In the genomic region with DNA sequence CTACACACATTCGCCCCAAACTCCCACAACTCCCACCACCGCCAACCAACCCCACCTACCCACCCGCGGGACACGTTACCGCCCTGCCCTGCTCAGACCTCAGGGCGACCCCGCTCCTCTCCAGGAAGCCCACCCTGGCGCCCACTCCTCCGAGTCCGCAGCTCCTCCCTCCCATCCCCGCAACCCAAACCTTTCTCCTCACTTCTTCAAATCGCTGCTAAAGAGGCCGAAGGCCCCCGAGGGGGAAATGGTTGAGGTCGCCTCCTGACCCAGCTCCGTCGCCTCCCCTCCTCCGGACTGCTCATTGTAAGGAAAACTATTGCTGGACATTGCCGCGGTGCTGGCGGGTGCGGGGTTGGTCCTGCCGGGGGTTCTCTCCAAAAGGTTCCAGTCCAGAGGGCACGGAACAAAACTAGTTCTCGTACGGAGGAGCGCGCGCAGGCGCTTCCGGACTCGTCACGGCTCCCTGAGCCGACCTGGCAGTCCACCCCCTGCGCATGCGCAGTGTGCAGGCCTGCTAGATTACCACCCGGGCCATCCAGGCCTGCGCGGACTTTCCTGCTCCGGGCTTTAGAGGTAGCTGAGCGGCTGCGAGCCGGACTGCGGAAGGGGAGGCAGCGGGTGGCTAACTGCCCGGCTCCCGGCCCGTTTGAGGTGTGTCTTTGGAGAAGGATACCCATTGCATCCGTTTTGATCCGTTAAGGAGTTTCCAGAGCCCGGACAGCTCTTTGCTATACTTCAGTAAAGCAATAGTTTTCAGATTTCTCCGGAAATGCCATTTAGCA, we compare ENCODE assay signal across 1 cellular context.
TF ChIP-seq lines count a peak whose summit lies in the region.

A gene with protein sequence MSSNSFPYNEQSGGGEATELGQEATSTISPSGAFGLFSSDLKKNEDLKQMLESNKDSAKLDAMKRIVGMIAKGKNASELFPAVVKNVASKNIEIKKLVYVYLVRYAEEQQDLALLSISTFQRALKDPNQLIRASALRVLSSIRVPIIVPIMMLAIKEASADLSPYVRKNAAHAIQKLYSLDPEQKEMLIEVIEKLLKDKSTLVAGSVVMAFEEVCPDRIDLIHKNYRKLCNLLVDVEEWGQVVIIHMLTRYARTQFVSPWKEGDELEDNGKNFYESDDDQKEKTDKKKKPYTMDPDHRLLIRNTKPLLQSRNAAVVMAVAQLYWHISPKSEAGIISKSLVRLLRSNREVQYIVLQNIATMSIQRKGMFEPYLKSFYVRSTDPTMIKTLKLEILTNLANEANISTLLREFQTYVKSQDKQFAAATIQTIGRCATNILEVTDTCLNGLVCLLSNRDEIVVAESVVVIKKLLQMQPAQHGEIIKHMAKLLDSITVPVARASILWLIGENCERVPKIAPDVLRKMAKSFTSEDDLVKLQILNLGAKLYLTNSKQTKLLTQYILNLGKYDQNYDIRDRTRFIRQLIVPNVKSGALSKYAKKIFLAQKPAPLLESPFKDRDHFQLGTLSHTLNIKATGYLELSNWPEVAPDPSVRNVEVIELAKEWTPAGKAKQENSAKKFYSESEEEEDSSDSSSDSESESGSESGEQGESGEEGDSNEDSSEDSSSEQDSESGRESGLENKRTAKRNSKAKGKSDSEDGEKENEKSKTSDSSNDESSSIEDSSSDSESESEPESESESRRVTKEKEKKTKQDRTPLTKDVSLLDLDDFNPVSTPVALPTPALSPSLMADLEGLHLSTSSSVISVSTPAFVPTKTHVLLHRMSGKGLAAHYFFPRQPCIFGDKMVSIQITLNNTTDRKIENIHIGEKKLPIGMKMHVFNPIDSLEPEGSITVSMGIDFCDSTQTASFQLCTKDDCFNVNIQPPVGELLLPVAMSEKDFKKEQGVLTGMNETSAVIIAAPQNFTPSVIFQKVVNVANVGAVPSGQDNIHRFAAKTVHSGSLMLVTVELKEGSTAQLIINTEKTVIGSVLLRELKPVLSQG (minus strand): TSS at position 449 of the 785 bp plus-strand sequence. CDS start 119 bp downstream, at position 330.

TF ChIP-seq in HEK293, 187 proteins besides CTCF, POLR2A, EP300 and RAD21 (continued from another document and continues in another):
- TF ChIP-seq, protein P1, sequence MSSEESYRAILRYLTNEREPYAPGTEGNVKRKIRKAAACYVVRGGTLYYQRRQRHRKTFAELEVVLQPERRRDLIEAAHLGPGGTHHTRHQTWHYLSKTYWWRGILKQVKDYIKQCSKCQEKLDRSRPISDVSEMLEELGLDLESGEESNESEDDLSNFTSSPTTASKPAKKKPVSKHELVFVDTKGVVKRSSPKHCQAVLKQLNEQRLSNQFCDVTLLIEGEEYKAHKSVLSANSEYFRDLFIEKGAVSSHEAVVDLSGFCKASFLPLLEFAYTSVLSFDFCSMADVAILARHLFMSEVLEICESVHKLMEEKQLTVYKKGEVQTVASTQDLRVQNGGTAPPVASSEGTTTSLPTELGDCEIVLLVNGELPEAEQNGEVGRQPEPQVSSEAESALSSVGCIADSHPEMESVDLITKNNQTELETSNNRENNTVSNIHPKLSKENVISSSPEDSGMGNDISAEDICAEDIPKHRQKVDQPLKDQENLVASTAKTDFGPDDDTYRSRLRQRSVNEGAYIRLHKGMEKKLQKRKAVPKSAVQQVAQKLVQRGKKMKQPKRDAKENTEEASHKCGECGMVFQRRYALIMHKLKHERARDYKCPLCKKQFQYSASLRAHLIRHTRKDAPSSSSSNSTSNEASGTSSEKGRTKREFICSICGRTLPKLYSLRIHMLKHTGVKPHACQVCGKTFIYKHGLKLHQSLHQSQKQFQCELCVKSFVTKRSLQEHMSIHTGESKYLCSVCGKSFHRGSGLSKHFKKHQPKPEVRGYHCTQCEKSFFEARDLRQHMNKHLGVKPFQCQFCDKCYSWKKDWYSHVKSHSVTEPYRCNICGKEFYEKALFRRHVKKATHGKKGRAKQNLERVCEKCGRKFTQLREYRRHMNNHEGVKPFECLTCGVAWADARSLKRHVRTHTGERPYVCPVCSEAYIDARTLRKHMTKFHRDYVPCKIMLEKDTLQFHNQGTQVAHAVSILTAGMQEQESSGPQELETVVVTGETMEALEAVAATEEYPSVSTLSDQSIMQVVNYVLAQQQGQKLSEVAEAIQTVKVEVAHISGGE (tag by site-specific recombination; conservative IDR thresholded peaks at IDR 0.05; ENCODE audit: low read depth), result peak; percentile 82
- TF ChIP-seq ZNF155 (tag by site-specific recombination; IDR thresholded peaks at IDR 0.05) (no peak), ZNF623 (tag by site-specific recombination; IDR thresholded peaks at IDR 0.05) (peak; percentile 14; the same call in 1 of the 2 replicates), SETDB1 (IDR thresholded peaks at IDR 0.05; ENCODE audit: insufficient read length, low read length) (no peak), WT1 (tag by site-specific recombination; IDR thresholded peaks at IDR 0.05) (peak; percentile 42; the same call in 1 of the 2 replicates), TCF7L2 (IDR thresholded peaks at IDR 0.05; ENCODE audit: borderline replicate concordance, low read depth, low read length) (no peak; the same call in 1 of the 2 replicates), EGR2 (tag by site-specific recombination; IDR thresholded peaks at IDR 0.05; ENCODE audit: low read depth) (peak; percentile 97), MEIS1 (CRISPR knock-in tag; IDR thresholded peaks at IDR 0.05; ENCODE audit: borderline replicate concordance) (no peak), HOXC10 (CRISPR knock-in tag; IDR thresholded peaks at IDR 0.05) (no peak), RBAK (tag by site-specific recombination; IDR thresholded peaks at IDR 0.05) (no peak), ZNF830 (tag by site-specific recombination; IDR thresholded peaks at IDR 0.05; ENCODE audit: low read depth) (no peak), KLF1 (tag by site-specific recombination; IDR thresholded peaks at IDR 0.05) (no peak), ZNF404 (tag by site-specific recombination; IDR thresholded peaks at IDR 0.05) (no peak), ZNF202 (tag by site-specific recombination; IDR thresholded peaks at IDR 0.05; ENCODE audit: borderline replicate concordance) (no peak), ZIC2 (tag by site-specific recombination; IDR thresholded peaks at IDR 0.05) (peak; percentile 50; the same call in 1 of the 2 replicates), ZBTB1 (tag by site-specific recombination; IDR thresholded peaks at IDR 0.05) (no peak), ZNF133 (tag by site-specific recombination; IDR thresholded peaks at IDR 0.05) (no peak), PRDM1 (tag by site-specific recombination; IDR thresholded peaks at IDR 0.05) (no peak; the same call in none of the 2 replicates), ZNF701 (tag by site-specific recombination; IDR thresholded peaks at IDR 0.05) (no peak), ZNF530 (tag by site-specific recombination; IDR thresholded peaks at IDR 0.05; ENCODE audit: low read depth) (no peak), MZF1 (tag by site-specific recombination; IDR thresholded peaks at IDR 0.05; ENCODE audit: borderline replicate concordance) (peak; percentile 10; the same call in 1 of the 2 replicates), ZSCAN23 (tag by site-specific recombination; IDR thresholded peaks at IDR 0.05) (no peak), SP3 (tag by site-specific recombination; IDR thresholded peaks at IDR 0.05) (peak; percentile 72), ZNF585B (tag by site-specific recombination; IDR thresholded peaks at IDR 0.05) (no peak), ZNF175 (tag by site-specific recombination; IDR thresholded peaks at IDR 0.05) (no peak), ZNF473 (tag by site-specific recombination; IDR thresholded peaks at IDR 0.05) (no peak), ZNF112 (tag by site-specific recombination; IDR thresholded peaks at IDR 0.05) (no peak), HOXD13 (CRISPR knock-in tag; IDR thresholded peaks at IDR 0.05; ENCODE audit: borderline replicate concordance) (no peak), ZNF214 (tag by site-specific recombination; IDR thresholded peaks at IDR 0.05; ENCODE audit: borderline replicate concordance) (no peak), ZNF776 (tag by site-specific recombination; IDR thresholded peaks at IDR 0.05; ENCODE audit: borderline replicate concordance) (no peak), ZEB2 (tag by site-specific recombination; IDR thresholded peaks at IDR 0.05) (no peak; the same call in none of the 2 replicates), ZNF184 (tag by site-specific recombination; IDR thresholded peaks at IDR 0.05) (peak; percentile 67; the same call in 1 of the 2 replicates), ZNF777 (tag by site-specific recombination; IDR thresholded peaks at IDR 0.05; ENCODE audit: borderline replicate concordance) (peak; percentile 43; the same call in 1 of the 2 replicates), MYNN (tag by site-specific recombination; IDR thresholded peaks at IDR 0.05; ENCODE audit: borderline replicate concordance) (no peak), ZNF24 (tag by site-specific recombination; IDR thresholded peaks at IDR 0.05) (peak; percentile 58; the same call in 1 of the 2 replicates), ZNF132 (tag by site-specific recombination; IDR thresholded peaks at IDR 0.05; ENCODE audit: borderline replicate concordance) (no peak), ZNF157 (tag by site-specific recombination; IDR thresholded peaks at IDR 0.05) (no peak), ZNF146 (tag by site-specific recombination; IDR thresholded peaks at IDR 0.05) (no peak)
- TF ChIP-seq, protein P2, sequence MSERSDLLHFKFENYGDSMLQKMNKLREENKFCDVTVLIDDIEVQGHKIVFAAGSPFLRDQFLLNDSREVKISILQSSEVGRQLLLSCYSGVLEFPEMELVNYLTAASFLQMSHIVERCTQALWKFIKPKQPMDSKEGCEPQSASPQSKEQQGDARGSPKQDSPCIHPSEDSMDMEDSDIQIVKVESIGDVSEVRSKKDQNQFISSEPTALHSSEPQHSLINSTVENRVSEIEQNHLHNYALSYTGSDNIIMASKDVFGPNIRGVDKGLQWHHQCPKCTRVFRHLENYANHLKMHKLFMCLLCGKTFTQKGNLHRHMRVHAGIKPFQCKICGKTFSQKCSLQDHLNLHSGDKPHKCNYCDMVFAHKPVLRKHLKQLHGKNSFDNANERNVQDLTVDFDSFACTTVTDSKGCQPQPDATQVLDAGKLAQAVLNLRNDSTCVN (tag by site-specific recombination; optimal IDR thresholded peaks at IDR 0.05), result peak; percentile 87
- TF ChIP-seq, protein P3, sequence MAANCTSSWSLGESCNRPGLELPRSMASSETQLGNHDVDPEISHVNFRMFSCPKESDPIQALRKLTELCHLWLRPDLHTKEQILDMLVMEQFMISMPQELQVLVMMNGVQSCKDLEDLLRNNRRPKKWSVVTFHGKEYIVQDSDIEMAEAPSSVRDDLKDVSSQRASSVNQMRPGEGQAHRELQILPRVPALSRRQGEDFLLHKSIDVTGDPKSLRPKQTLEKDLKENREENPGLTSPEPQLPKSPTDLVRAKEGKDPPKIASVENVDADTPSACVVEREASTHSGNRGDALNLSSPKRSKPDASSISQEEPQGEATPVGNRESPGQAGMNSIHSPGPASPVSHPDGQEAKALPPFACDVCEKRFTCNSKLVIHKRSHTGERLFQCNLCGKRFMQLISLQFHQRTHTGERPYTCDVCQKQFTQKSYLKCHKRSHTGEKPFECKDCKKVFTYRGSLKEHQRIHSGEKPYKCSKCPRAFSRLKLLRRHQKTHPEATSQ (tag by site-specific recombination; IDR thresholded peaks at IDR 0.05), result no peak
- TF ChIP-seq, protein P4, sequence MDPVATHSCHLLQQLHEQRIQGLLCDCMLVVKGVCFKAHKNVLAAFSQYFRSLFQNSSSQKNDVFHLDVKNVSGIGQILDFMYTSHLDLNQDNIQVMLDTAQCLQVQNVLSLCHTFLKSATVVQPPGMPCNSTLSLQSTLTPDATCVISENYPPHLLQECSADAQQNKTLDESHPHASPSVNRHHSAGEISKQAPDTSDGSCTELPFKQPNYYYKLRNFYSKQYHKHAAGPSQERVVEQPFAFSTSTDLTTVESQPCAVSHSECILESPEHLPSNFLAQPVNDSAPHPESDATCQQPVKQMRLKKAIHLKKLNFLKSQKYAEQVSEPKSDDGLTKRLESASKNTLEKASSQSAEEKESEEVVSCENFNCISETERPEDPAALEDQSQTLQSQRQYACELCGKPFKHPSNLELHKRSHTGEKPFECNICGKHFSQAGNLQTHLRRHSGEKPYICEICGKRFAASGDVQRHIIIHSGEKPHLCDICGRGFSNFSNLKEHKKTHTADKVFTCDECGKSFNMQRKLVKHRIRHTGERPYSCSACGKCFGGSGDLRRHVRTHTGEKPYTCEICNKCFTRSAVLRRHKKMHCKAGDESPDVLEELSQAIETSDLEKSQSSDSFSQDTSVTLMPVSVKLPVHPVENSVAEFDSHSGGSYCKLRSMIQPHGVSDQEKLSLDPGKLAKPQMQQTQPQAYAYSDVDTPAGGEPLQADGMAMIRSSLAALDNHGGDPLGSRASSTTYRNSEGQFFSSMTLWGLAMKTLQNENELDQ (tag by site-specific recombination; IDR thresholded peaks at IDR 0.05; ENCODE audit: low read depth), result no peak
- TF ChIP-seq, protein P5, sequence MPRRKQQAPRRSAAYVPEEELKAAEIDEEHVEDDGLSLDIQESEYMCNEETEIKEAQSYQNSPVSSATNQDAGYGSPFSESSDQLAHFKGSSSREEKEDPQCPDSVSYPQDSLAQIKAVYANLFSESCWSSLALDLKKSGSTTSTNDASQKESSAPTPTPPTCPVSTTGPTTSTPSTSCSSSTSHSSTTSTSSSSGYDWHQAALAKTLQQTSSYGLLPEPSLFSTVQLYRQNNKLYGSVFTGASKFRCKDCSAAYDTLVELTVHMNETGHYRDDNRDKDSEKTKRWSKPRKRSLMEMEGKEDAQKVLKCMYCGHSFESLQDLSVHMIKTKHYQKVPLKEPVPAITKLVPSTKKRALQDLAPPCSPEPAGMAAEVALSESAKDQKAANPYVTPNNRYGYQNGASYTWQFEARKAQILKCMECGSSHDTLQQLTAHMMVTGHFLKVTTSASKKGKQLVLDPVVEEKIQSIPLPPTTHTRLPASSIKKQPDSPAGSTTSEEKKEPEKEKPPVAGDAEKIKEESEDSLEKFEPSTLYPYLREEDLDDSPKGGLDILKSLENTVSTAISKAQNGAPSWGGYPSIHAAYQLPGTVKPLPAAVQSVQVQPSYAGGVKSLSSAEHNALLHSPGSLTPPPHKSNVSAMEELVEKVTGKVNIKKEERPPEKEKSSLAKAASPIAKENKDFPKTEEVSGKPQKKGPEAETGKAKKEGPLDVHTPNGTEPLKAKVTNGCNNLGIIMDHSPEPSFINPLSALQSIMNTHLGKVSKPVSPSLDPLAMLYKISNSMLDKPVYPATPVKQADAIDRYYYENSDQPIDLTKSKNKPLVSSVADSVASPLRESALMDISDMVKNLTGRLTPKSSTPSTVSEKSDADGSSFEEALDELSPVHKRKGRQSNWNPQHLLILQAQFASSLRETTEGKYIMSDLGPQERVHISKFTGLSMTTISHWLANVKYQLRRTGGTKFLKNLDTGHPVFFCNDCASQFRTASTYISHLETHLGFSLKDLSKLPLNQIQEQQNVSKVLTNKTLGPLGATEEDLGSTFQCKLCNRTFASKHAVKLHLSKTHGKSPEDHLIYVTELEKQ (tag by site-specific recombination; IDR thresholded peaks at IDR 0.05; ENCODE audit: borderline replicate concordance), result no peak
- TF ChIP-seq, protein P6, sequence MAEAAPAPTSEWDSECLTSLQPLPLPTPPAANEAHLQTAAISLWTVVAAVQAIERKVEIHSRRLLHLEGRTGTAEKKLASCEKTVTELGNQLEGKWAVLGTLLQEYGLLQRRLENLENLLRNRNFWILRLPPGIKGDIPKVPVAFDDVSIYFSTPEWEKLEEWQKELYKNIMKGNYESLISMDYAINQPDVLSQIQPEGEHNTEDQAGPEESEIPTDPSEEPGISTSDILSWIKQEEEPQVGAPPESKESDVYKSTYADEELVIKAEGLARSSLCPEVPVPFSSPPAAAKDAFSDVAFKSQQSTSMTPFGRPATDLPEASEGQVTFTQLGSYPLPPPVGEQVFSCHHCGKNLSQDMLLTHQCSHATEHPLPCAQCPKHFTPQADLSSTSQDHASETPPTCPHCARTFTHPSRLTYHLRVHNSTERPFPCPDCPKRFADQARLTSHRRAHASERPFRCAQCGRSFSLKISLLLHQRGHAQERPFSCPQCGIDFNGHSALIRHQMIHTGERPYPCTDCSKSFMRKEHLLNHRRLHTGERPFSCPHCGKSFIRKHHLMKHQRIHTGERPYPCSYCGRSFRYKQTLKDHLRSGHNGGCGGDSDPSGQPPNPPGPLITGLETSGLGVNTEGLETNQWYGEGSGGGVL (tag by site-specific recombination; IDR thresholded peaks at IDR 0.05), result peak; percentile 87
